ENCODE assay signal across 8 cellular contexts in the genomic region with DNA sequence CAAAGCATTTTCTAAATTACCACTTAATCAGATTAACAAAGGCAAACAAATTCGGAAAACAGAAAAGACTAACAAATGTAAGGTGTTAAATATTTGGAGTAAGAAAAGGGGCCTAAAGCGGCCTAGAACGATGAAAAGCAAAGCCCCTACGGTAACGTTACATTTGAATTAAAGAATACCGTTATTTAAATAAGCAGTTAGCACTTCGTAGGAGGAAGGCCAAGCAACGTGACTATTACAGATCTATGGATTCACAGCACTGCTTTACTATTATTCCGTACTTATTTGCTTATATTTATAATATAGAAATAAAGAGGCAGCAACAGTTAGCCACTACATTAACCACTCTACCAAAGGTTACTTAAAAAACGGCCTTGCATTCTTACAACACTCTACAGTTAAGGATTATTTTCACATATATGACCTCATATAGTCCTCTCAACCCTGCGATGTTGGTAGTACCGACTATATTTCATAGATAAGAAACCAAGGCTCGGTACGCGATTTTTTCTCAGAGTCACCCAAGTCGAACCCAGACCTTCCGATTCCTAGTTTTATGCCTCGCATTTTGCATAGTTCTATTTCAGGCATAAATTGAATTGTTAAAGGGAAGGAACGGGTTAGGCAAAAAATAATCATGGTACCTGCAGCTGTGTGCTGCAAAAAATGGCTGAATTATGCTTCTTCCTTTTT. TPM values are rescaled to one million over a fixed set of nuclear protein-coding genes. Genes with fewer than 3 reads are reported as not detected.
DNase-seq lines count a peak whose midpoint lies in the region; ATAC-seq and TF ChIP-seq lines count a peak whose summit lies in the region.

No MANE protein-coding gene starts in this region.

- H3K4me1 ChIP-seq in heart right ventricle: peaks cover 0 to 18% (median 4%) of the 10 kb centered on the region in 9 donors

- H3K27ac Mint-ChIP-seq in endothelial cell (ENCODE audit: unreplicated experiment): peak overlapping the region; percentile 64
- H3K27ac Mint-ChIP-seq in nephron: peak overlapping the region; percentile 75 to 100 (median 98)

- H3K36me3 Mint-ChIP-seq in endothelial cell (ENCODE audit: low read depth, unreplicated experiment) (peaks cover 3% of the 10 kb centered on the region), nephron (ENCODE audit: low read depth) (peaks cover 16% of the 10 kb centered on the region)

- TF ChIP-seq CTCF in heart right ventricle (IDR thresholded peaks at IDR 0.05) (no peak), RWPE1 (conservative IDR thresholded peaks at IDR 0.05; ENCODE audit: low read depth) (no peak), endothelial cell (IDR thresholded peaks at IDR 0.05; ENCODE audit: unreplicated experiment) (no peak), nephron (IDR thresholded peaks at IDR 0.05; ENCODE audit: unreplicated experiment in 3 of 3) (no peak)

- peak overlapping the region; percentile 66 to 94 (median 80) for H3K4me3 ChIP-seq in heart right ventricle

- POLR2A ChIA-PET in RWPE1 (lab: Yijun Ruan, JAX; ENCODE audit: low non-redundant PET): no interaction called here

- peaks cover 2% of the 10 kb centered on the region for H3K4me1 Mint-ChIP-seq in endothelial cell (ENCODE audit: unreplicated experiment)
- H3K4me1 Mint-ChIP-seq in nephron: peaks cover 35% of the 10 kb centered on the region

- H3K4me3 Mint-ChIP-seq in endothelial cell (ENCODE audit: unreplicated experiment): peak overlapping the region; percentile 91
- peak overlapping the region; percentile 84 to 94 (median 94) for H3K4me3 Mint-ChIP-seq in nephron

- no peaks in the 10 kb centered on the region for H3K9me3 ChIP-seq in heart right ventricle

- peak overlapping the region in 9 of 10 donors; percentile 84 to 97 (median 96) for H3K27ac ChIP-seq in heart right ventricle
- H3K27ac ChIP-seq in RWPE1: peak overlapping the region; percentile 91

- H3K27me3 Mint-ChIP-seq in endothelial cell (ENCODE audit: unreplicated experiment) (peaks cover 2% of the 10 kb centered on the region), nephron (ENCODE audit: low read depth) (no peaks in the 10 kb centered on the region)

- H3K9me3 Mint-ChIP-seq in endothelial cell (ENCODE audit: unreplicated experiment) (no peaks in the 10 kb centered on the region), nephron (no peaks in the 10 kb centered on the region)

- 2% methylated on average over 19 of the region's 19 CpGs for WGBS in heart right ventricle, 2 donors

- intact Hi-C loops in heart right ventricle (cut with DNase I) (loop anchor here in 5 of 10 donors (5.0 to 10.0 kb wide), 4 partner anchors 109 to 242 kb away; a partner anchor contains a TSS), Right ventricle myocardium superior (cut with DNase I) (no loop called here)

- no peaks in the 10 kb centered on the region for H3K36me3 ChIP-seq in heart right ventricle

- ATAC-seq in heart right ventricle (no peak), Right ventricle myocardium superior (ENCODE audit: poor library complexity) (no peak), HG03039 (IDR thresholded peaks at IDR 0.05; ENCODE audit: unreplicated experiment) (no peak), GM18520 (IDR thresholded peaks at IDR 0.05; ENCODE audit: unreplicated experiment) (no peak)

- CTCF ChIA-PET in RWPE1 (lab: Yijun Ruan, JAX): no interaction called here

- peaks cover 0 to 84% (median 0%) of the 10 kb centered on the region in 7 donors for H3K27me3 ChIP-seq in heart right ventricle

- no peak for DNase-seq in heart right ventricle
- DNase-seq in Right ventricle myocardium superior: no peak
- DNase-seq in RWPE1 (ENCODE audit: low spot score): no peak
- DNase-seq in endothelial cell (ENCODE audit: low spot score): no peak
- DNase-seq in Ammon's horn (ENCODE audit: low spot score): no peak

RNA-seq across cellular contexts. Expression of a gene that starts 2.9 kb away (rescaled TPM):
- total RNA-seq in heart right ventricle (1 to 10 TPM; 5.3 to 7.9 (median 7.4) TPM), Right ventricle myocardium superior (5.8 TPM), endothelial cell (ENCODE audit: unreplicated experiment) (5.6 TPM)
- 1 to 10 TPM; 1.2 to 2.0 TPM for polyA plus RNA-seq in heart right ventricle

RNA-seq across cellular contexts. Expression of a gene that starts 30.6 kb away (rescaled TPM):
- total RNA-seq in heart right ventricle: 100 to 1,000 TPM in 1 of 10 donors, 10 to 100 TPM in 9; 68.7 to 104 (median 80.6) TPM
- polyA plus RNA-seq in heart right ventricle: 10 to 100 TPM; 28.4 to 38.6 TPM
- 64.4 TPM for total RNA-seq in Right ventricle myocardium superior
- total RNA-seq in endothelial cell (ENCODE audit: unreplicated experiment): 258 TPM
